In genomic region chr4:17272154-17272553, GRCh38 we compare ENCODE assay signal across 1 cellular context.
TF ChIP-seq lines count a peak whose summit lies in the region.

No MANE protein-coding gene starts in this region.

TF ChIP-seq in K562, 482 proteins besides CTCF, POLR2A, EP300 and RAD21 (continued from another document and continues in another):
- TF ChIP-seq SMARCA4 (IDR thresholded peaks at IDR 0.05) (peak; percentile 78; the same call in 1 of the 2 replicates), PKNOX1 (IDR thresholded peaks at IDR 0.05) (peak; percentile 53), NEUROD1 (IDR thresholded peaks at IDR 0.05; ENCODE audit: borderline replicate concordance, low read depth, low read length, partially characterized antibody) (peak; percentile 21), FOSL1 (tag; conservative IDR thresholded peaks at IDR 0.05) (peak; percentile 77), MEF2A (IDR thresholded peaks at IDR 0.05; ENCODE audit: control insufficient read depth, low read depth, low read length) (no peak), DPF2 (IDR thresholded peaks at IDR 0.05) (peak; percentile 72; the same call in 1 of the 2 replicates), EP400 (IDR thresholded peaks at IDR 0.05) (0 out of 2 replicates have a peak, but pooled peaks have one; percentile 32), PML (IDR thresholded peaks at IDR 0.05; ENCODE audit: low read length) (peak; percentile 69; the same call in 1 of the 2 replicates), EGR1 (conservative IDR thresholded peaks at IDR 0.05) (no peak), ATF7 (IDR thresholded peaks at IDR 0.05) (peak; percentile 78), MCM5 (IDR thresholded peaks at IDR 0.05; ENCODE audit: low read depth) (no peak), TCF3 (CRISPR knock-in tag; IDR thresholded peaks at IDR 0.05) (peak; percentile 48), SIRT6 (IDR thresholded peaks at IDR 0.05; ENCODE audit: low read depth, low read length) (no peak), DEAF1 (CRISPR knock-in tag; IDR thresholded peaks at IDR 0.05) (no peak), ESRRA (IDR thresholded peaks at IDR 0.05; ENCODE audit: borderline replicate concordance, low read depth) (peak; percentile 34; the same call in 1 of the 2 replicates), SMAD3 (CRISPR knock-in tag; conservative IDR thresholded peaks at IDR 0.05) (peak; percentile 72; the same call in 1 of the 2 replicates), RCOR1 (IDR thresholded peaks at IDR 0.05; ENCODE audit: borderline replicate concordance in 1 of 2, low read depth in 2 of 2, low read length in 2 of 2) (peak in 1 of 2 experiments; percentile 94; a peak in 2 of 4 replicates), MECOM (CRISPR knock-in tag; IDR thresholded peaks at IDR 0.05) (peak; percentile 87), NELFE (IDR thresholded peaks at IDR 0.05; ENCODE audit: insufficient read depth, insufficient read length) (no peak), U2AF1 (optimal IDR thresholded peaks at IDR 0.05; ENCODE audit: low read depth, low read length) (no peak), NCOA1 (IDR thresholded peaks at IDR 0.05; ENCODE audit: low read depth) (no peak), CHD4 (IDR thresholded peaks at IDR 0.05; ENCODE audit: insufficient read depth, insufficient replicate concordance, low read depth, low read length, poor library complexity, severe bottlenecking) (no peak), BACH1 (tag; IDR thresholded peaks at IDR 0.05) (no peak), ARID1B (IDR thresholded peaks at IDR 0.05) (peak; percentile 87), TEAD1 (CRISPR knock-in tag; IDR thresholded peaks at IDR 0.05) (peak in 1 of 2 experiments; percentile 57; a peak in 1 of 4 replicates), SMARCE1 (IDR thresholded peaks at IDR 0.05) (peak; percentile 74; the same call in 1 of the 2 replicates)
- TF ChIP-seq, protein P1, sequence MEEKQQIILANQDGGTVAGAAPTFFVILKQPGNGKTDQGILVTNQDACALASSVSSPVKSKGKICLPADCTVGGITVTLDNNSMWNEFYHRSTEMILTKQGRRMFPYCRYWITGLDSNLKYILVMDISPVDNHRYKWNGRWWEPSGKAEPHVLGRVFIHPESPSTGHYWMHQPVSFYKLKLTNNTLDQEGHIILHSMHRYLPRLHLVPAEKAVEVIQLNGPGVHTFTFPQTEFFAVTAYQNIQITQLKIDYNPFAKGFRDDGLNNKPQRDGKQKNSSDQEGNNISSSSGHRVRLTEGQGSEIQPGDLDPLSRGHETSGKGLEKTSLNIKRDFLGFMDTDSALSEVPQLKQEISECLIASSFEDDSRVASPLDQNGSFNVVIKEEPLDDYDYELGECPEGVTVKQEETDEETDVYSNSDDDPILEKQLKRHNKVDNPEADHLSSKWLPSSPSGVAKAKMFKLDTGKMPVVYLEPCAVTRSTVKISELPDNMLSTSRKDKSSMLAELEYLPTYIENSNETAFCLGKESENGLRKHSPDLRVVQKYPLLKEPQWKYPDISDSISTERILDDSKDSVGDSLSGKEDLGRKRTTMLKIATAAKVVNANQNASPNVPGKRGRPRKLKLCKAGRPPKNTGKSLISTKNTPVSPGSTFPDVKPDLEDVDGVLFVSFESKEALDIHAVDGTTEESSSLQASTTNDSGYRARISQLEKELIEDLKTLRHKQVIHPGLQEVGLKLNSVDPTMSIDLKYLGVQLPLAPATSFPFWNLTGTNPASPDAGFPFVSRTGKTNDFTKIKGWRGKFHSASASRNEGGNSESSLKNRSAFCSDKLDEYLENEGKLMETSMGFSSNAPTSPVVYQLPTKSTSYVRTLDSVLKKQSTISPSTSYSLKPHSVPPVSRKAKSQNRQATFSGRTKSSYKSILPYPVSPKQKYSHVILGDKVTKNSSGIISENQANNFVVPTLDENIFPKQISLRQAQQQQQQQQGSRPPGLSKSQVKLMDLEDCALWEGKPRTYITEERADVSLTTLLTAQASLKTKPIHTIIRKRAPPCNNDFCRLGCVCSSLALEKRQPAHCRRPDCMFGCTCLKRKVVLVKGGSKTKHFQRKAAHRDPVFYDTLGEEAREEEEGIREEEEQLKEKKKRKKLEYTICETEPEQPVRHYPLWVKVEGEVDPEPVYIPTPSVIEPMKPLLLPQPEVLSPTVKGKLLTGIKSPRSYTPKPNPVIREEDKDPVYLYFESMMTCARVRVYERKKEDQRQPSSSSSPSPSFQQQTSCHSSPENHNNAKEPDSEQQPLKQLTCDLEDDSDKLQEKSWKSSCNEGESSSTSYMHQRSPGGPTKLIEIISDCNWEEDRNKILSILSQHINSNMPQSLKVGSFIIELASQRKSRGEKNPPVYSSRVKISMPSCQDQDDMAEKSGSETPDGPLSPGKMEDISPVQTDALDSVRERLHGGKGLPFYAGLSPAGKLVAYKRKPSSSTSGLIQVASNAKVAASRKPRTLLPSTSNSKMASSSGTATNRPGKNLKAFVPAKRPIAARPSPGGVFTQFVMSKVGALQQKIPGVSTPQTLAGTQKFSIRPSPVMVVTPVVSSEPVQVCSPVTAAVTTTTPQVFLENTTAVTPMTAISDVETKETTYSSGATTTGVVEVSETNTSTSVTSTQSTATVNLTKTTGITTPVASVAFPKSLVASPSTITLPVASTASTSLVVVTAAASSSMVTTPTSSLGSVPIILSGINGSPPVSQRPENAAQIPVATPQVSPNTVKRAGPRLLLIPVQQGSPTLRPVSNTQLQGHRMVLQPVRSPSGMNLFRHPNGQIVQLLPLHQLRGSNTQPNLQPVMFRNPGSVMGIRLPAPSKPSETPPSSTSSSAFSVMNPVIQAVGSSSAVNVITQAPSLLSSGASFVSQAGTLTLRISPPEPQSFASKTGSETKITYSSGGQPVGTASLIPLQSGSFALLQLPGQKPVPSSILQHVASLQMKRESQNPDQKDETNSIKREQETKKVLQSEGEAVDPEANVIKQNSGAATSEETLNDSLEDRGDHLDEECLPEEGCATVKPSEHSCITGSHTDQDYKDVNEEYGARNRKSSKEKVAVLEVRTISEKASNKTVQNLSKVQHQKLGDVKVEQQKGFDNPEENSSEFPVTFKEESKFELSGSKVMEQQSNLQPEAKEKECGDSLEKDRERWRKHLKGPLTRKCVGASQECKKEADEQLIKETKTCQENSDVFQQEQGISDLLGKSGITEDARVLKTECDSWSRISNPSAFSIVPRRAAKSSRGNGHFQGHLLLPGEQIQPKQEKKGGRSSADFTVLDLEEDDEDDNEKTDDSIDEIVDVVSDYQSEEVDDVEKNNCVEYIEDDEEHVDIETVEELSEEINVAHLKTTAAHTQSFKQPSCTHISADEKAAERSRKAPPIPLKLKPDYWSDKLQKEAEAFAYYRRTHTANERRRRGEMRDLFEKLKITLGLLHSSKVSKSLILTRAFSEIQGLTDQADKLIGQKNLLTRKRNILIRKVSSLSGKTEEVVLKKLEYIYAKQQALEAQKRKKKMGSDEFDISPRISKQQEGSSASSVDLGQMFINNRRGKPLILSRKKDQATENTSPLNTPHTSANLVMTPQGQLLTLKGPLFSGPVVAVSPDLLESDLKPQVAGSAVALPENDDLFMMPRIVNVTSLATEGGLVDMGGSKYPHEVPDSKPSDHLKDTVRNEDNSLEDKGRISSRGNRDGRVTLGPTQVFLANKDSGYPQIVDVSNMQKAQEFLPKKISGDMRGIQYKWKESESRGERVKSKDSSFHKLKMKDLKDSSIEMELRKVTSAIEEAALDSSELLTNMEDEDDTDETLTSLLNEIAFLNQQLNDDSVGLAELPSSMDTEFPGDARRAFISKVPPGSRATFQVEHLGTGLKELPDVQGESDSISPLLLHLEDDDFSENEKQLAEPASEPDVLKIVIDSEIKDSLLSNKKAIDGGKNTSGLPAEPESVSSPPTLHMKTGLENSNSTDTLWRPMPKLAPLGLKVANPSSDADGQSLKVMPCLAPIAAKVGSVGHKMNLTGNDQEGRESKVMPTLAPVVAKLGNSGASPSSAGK (IDR thresholded peaks at IDR 0.05), result peak; percentile 38; the same call in 1 of the 2 replicates
- TF ChIP-seq, protein P2, sequence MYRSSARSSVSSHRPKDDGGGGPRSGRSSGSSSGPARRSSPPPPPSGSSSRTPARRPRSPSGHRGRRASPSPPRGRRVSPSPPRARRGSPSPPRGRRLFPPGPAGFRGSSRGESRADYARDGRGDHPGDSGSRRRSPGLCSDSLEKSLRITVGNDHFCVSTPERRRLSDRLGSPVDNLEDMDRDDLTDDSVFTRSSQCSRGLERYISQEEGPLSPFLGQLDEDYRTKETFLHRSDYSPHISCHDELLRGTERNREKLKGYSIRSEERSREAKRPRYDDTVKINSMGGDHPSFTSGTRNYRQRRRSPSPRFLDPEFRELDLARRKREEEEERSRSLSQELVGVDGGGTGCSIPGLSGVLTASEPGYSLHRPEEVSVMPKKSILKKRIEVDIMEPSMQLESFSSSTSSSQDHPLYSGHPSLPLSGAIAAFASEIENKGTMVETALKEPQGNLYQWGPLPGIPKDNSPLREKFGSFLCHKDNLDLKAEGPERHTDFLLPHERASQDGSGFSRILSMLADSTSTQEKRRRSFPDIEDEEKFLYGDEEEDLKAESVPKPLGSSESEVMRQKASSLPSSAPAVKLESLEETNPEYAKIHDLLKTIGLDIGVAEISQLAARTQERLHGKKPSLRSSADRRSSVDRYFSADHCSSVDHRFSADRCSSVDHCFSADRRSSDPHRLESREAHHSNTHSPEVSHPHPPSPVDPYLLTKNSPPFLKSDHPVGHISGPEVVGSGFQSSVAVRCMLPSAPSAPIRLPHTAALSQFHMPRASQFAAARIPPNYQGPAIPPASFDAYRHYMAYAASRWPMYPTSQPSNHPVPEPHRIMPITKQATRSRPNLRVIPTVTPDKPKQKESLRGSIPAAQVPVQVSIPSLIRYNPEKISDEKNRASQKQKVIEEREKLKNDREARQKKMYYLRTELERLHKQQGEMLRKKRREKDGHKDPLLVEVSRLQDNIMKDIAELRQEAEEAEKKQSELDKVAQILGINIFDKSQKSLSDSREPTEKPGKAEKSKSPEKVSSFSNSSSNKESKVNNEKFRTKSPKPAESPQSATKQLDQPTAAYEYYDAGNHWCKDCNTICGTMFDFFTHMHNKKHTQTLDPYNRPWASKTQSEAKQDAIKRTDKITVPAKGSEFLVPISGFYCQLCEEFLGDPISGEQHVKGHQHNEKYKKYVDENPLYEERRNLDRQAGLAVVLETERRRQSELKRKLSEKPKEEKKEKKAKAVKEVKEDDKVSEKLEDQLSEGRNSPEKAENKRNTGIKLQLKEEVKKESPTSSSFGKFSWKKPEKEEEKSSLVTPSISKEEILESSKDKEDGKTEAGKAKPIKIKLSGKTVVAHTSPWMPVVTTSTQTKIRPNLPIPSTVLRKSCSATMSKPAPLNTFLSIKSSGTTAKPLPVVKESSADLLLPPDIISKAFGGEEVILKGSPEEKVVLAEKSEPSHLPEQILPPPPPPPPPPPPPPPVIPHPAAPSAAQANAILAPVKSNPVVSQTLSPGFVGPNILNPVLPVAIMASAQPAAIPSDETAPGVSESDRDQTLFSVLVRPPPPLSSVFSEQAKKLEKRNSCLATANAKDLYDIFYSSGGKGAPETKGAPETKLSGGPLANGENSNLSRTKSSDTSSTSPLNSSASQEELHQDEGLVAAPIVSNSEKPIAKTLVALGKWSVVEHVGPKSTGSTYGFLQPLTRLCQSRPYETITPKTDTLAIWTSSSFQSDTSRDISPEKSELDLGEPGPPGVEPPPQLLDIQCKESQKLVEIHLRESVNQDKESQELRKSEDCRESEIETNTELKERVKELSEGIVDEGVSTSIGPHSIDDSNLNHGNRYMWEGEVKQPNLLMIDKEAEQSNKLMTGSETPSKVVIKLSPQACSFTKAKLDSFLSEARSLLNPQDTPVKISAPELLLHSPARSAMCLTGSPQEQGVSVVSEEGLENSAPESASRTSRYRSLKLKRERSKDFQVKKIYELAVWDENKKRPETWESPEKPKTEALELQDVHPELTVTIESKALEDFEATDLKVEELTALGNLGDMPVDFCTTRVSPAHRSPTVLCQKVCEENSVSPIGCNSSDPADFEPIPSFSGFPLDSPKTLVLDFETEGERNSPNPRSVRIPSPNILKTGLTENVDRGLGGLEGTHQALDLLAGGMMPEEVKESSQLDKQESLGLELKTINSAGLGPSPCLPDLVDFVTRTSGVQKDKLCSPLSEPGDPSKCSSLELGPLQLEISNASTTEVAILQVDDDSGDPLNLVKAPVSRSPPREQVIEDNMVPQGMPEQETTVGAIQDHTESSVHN (IDR thresholded peaks at IDR 0.05; ENCODE audit: borderline replicate concordance in 1 of 2, low read depth in 1 of 2), result peak in 1 of 2 experiments; percentile 46; a peak in 1 of 4 replicates
- TF ChIP-seq, protein P3, sequence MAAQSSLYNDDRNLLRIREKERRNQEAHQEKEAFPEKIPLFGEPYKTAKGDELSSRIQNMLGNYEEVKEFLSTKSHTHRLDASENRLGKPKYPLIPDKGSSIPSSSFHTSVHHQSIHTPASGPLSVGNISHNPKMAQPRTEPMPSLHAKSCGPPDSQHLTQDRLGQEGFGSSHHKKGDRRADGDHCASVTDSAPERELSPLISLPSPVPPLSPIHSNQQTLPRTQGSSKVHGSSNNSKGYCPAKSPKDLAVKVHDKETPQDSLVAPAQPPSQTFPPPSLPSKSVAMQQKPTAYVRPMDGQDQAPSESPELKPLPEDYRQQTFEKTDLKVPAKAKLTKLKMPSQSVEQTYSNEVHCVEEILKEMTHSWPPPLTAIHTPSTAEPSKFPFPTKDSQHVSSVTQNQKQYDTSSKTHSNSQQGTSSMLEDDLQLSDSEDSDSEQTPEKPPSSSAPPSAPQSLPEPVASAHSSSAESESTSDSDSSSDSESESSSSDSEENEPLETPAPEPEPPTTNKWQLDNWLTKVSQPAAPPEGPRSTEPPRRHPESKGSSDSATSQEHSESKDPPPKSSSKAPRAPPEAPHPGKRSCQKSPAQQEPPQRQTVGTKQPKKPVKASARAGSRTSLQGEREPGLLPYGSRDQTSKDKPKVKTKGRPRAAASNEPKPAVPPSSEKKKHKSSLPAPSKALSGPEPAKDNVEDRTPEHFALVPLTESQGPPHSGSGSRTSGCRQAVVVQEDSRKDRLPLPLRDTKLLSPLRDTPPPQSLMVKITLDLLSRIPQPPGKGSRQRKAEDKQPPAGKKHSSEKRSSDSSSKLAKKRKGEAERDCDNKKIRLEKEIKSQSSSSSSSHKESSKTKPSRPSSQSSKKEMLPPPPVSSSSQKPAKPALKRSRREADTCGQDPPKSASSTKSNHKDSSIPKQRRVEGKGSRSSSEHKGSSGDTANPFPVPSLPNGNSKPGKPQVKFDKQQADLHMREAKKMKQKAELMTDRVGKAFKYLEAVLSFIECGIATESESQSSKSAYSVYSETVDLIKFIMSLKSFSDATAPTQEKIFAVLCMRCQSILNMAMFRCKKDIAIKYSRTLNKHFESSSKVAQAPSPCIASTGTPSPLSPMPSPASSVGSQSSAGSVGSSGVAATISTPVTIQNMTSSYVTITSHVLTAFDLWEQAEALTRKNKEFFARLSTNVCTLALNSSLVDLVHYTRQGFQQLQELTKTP (IDR thresholded peaks at IDR 0.05; ENCODE audit: low read depth in 1 of 2, partially characterized antibody in 2 of 2), result peak in 1 of 2 experiments; percentile 35
